In the genomic region with DNA sequence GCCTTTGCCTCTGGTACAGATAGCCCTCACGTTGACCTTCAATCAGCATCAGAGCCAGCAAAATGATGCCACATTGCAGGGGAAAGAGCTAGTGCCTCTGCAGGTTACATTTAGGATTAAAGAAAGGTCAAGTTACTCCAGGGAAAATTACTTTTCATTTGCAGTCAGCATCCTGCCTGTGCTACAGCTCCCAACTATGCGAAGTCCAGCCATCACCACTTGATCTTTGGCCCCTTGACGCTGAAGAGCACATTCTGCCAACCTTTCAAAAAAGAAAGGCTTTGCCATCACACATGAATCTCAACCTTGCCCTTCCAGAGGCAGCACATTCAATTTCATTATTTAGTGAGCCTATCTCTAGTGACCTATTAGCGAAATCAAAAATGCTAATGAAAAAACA, we compare ENCODE assay signal across 21 cellular contexts. TPM values are rescaled to one million over a fixed set of nuclear protein-coding genes. Genes with fewer than 3 reads are reported as not detected.
A peak's percentile ranks its signal among the peaks of the same experiment; 100 is the strongest.
DNase-seq lines count a peak whose midpoint lies in the region; ATAC-seq, FAIRE-seq and TF ChIP-seq lines count a peak whose summit lies in the region.
"Had no signal": no experiment of that assay in that cellular context is flagged by ENCODE, and none has a peak within 500 bp of the region (broad histone marks: within the 10 kb centered on the region; RNA-seq: fewer than 3 reads in every experiment).

No MANE protein-coding gene starts in this region.

- TF ChIP-seq CTCF in HFFc6 (IDR thresholded peaks at IDR 0.05) (no peak), left lung (IDR thresholded peaks at IDR 0.05) (no peak), dorsolateral prefrontal cortex (IDR thresholded peaks at IDR 0.05 in 54 of 56, conservative IDR thresholded peaks at IDR 0.05 in 2 of 56; ENCODE audit: low read depth in 1 of 56, partially characterized antibody in 56 of 56) (no peak)

- intact Hi-C loops in left lung (cut with DNase I), result no loop called here
- intact Hi-C loops in posterior cingulate gyrus (cut with DNase I), result no loop called here
- intact Hi-C loops in dorsolateral prefrontal cortex (cut with DNase I), result no loop called here

- H3K4me3 Mint-ChIP-seq in HFFc6, result no peak overlapping the region; the same call in 1 of the 2 replicates
- H3K4me3 Mint-ChIP-seq: activated naive CD4-positive, alpha-beta T cell treated with anti-CD3 and anti-CD28 coated beads, Interleukin-2, amount 10 ng/mL, durations not matched to agents 7 days and 5 days; activated T-helper 1 cell treated with anti-CD3 and anti-CD28 coated beads, Interleukin-12 subunit alpha, Interleukin-12 subunit beta, Interleukin-2, Interleukin-4 antibody, amounts not matched to agents 30 ng/mL and 10 ng/mL and 1 ng/mL, durations not matched to agents 14 hours and 24 hours and 36 hours; CD8-positive, alpha-beta T cell; WTC11 had no signal

- DNase-seq in HFFc6 (no peak), SW480 (ENCODE audit: low spot score) (peak; percentile 27), left lung (no peak), urothelium cell line (ENCODE audit: low spot score) (no peak), posterior cingulate gyrus (no peak), dorsolateral prefrontal cortex (no peak)
- DNase-seq: activated naive CD4-positive, alpha-beta T cell treated with anti-CD3 and anti-CD28 coated beads, Interleukin-2, amount 10 ng/mL, durations not matched to agents 7 days and 5 days; CD8-positive, alpha-beta T cell; GF-D8; NCI-H1048; NCI-H187; NCI-H2171 treated with DMSO at 0.1 percent for 48 hours; nucleus accumbens; stimulated activated naive CD8-positive, alpha-beta T cell treated with anti-CD3 and anti-CD28 coated beads, Interleukin-15, Interleukin-2, amounts not matched to agents 100 U/mL and 50 U/mL, for 24 hours had no signal

- H3K4me3 ChIP-seq in left lung (no peak overlapping the region), dorsolateral prefrontal cortex (no peak overlapping the region)
- H3K4me3 ChIP-seq: coronary artery, lung, thoracic aorta had no signal

- peaks cover 0 to 19% of the 10 kb centered on the region in 2 donors for H3K27me3 ChIP-seq in left lung
- peaks cover 0 to 15% (median 0%) of the 10 kb centered on the region in 45 donors for H3K27me3 ChIP-seq in dorsolateral prefrontal cortex

- H3K4me1 Mint-ChIP-seq in HFFc6 (ENCODE audit: low read depth), result peaks cover 69% of the 10 kb centered on the region
- H3K4me1 Mint-ChIP-seq: activated naive CD4-positive, alpha-beta T cell treated with anti-CD3 and anti-CD28 coated beads, Interleukin-2, amount 10 ng/mL, durations not matched to agents 7 days and 5 days had no signal

- H3K9me3 Mint-ChIP-seq in HFFc6, result no peaks in the 10 kb centered on the region
- H3K9me3 Mint-ChIP-seq: activated naive CD4-positive, alpha-beta T cell treated with anti-CD3 and anti-CD28 coated beads, Interleukin-2, amount 10 ng/mL, durations not matched to agents 7 days and 5 days; activated T-helper 1 cell treated with anti-CD3 and anti-CD28 coated beads, Interleukin-12 subunit alpha, Interleukin-12 subunit beta, Interleukin-2, Interleukin-4 antibody, amounts not matched to agents 30 ng/mL and 10 ng/mL and 1 ng/mL, durations not matched to agents 14 hours and 24 hours and 36 hours; CD8-positive, alpha-beta T cell had no signal

- H3K27me3 Mint-ChIP-seq in HFFc6 (ENCODE audit: insufficient read depth), result peaks cover 1% of the 10 kb centered on the region; the same call in 1 of the 2 replicates

- H3K9me3 ChIP-seq in left lung, result no peaks in the 10 kb centered on the region
- H3K9me3 ChIP-seq: thoracic aorta had no signal

- peaks cover 5% of the 10 kb centered on the region; the same call in 1 of the 2 replicates for H3K36me3 Mint-ChIP-seq in HFFc6 (ENCODE audit: low read depth)
- H3K36me3 Mint-ChIP-seq: activated naive CD4-positive, alpha-beta T cell treated with anti-CD3 and anti-CD28 coated beads, Interleukin-2, amount 10 ng/mL, durations not matched to agents 7 days and 5 days; CD8-positive, alpha-beta T cell; WTC11 had no signal

- peak; percentile 9 for FAIRE-seq in urothelium cell line (lab: Jason Lieb, UNC)
- FAIRE-seq: endometrium had no signal

- H3K27ac Mint-ChIP-seq in HFFc6, result peak overlapping the region; percentile 87
- H3K27ac Mint-ChIP-seq: activated naive CD4-positive, alpha-beta T cell treated with anti-CD3 and anti-CD28 coated beads, Interleukin-2, amount 10 ng/mL, durations not matched to agents 7 days and 5 days; activated T-helper 1 cell treated with anti-CD3 and anti-CD28 coated beads, Interleukin-12 subunit alpha, Interleukin-12 subunit beta, Interleukin-2, Interleukin-4 antibody, amounts not matched to agents 30 ng/mL and 10 ng/mL and 1 ng/mL, durations not matched to agents 14 hours and 24 hours and 36 hours; CD8-positive, alpha-beta T cell; WTC11 had no signal

- H3K36me3 ChIP-seq in left lung, result no peaks in the 10 kb centered on the region
- H3K36me3 ChIP-seq: thoracic aorta had no signal

- ATAC-seq in left lung (peak; percentile 10), HG03095 (IDR thresholded peaks at IDR 0.05; ENCODE audit: unreplicated experiment) (no peak)
- ATAC-seq: CD8-positive, alpha-beta T cell; stimulated activated naive CD8-positive, alpha-beta T cell treated with anti-CD3 and anti-CD28 coated beads, Interleukin-15, Interleukin-2, amounts not matched to agents 100 U/mL and 50 U/mL, for 24 hours; WTC11 had no signal

- peaks cover 0 to 2% of the 10 kb centered on the region in 2 donors for H3K4me1 ChIP-seq in left lung

- H3K27ac ChIP-seq in left lung, result no peak overlapping the region
- H3K27ac ChIP-seq in dorsolateral prefrontal cortex, result no peak overlapping the region
- H3K27ac ChIP-seq: coronary artery, thoracic aorta had no signal

RNA-seq across cellular contexts. Expression of a gene that starts 11.3 kb away (rescaled TPM):
- total RNA-seq in HFFc6 (2021; fragmentation: NEBNext Ultra II Directional; extraction: Animal tissue kit (Norgen Biotek cat#: 25700)), result 10 to 100 TPM; 40.7 to 58.6 (median 46.8) TPM
- 1 to 10 TPM; 5.1 to 6.6 TPM for total RNA-seq in left lung
- 10 to 100 TPM in 82 of 120 experiments, 1 to 10 TPM in 38; 4.2 to 34.9 (median 12.1) TPM for total RNA-seq in dorsolateral prefrontal cortex
- total RNA-seq: CD8-positive, alpha-beta T cell had no signal

RNA-seq across cellular contexts. Expression of a gene that starts 33.1 kb away (rescaled TPM):
- total RNA-seq in HFFc6 (2021; fragmentation: NEBNext Ultra II Directional; extraction: Animal tissue kit (Norgen Biotek cat#: 25700)), result 10 to 100 TPM; 56.7 to 65.0 (median 60.1) TPM
- total RNA-seq in left lung (10 to 100 TPM; 57.9 to 58.9 TPM), dorsolateral prefrontal cortex (100 to 1,000 TPM in 108 of 120 experiments, 10 to 100 TPM in 12; 74.7 to 169 (median 126) TPM)
